In genomic region chr17:75983501-75984181, GRCh38 we compare ENCODE assay signal across 11 cellular contexts. TPM values are rescaled to one million over a fixed set of nuclear protein-coding genes. Genes with fewer than 3 reads are reported as not detected.
A peak's percentile ranks its signal among the peaks of the same experiment; 100 is the strongest.
DNase-seq lines count a peak whose midpoint lies in the region; ATAC-seq and TF ChIP-seq lines count a peak whose summit lies in the region.
"Had no signal": no experiment of that assay in that cellular context is flagged by ENCODE, and none has a peak within 500 bp of the region (broad histone marks: within the 10 kb centered on the region; RNA-seq: fewer than 3 reads in every experiment).

No MANE protein-coding gene starts in this region.

- H3K27me3 Mint-ChIP-seq in Caco-2 (ENCODE audit: insufficient read depth, unreplicated experiment) = no peaks in the 10 kb centered on the region

- peak in 1 of 2 donors; percentile 1 for ATAC-seq in lower lobe of right lung
- no peak for ATAC-seq in GM21515 (IDR thresholded peaks at IDR 0.05; ENCODE audit: unreplicated experiment)

- H3K4me3 ChIP-seq in Caco-2 (ENCODE audit: low read depth, low read length) (no peak overlapping the region), lower lobe of right lung (no peak overlapping the region), esophagus muscularis mucosa (no peak overlapping the region)
- H3K4me3 ChIP-seq: BLaER1, ovary had no signal

- H3K36me3 ChIP-seq in Caco-2 (ENCODE audit: control insufficient read depth, insufficient read depth, low read length) (no peaks in the 10 kb centered on the region), lower lobe of right lung (no peaks in the 10 kb centered on the region), esophagus muscularis mucosa (no peaks in the 10 kb centered on the region)
- H3K36me3 ChIP-seq: ovary had no signal

- peaks cover 37% of the 10 kb centered on the region for H3K4me1 Mint-ChIP-seq in Caco-2 (ENCODE audit: low read depth, unreplicated experiment)

- H3K9me3 Mint-ChIP-seq in Caco-2 (ENCODE audit: unreplicated experiment) = no peaks in the 10 kb centered on the region
- H3K9me3 Mint-ChIP-seq: T-helper 1 cell treated with Interleukin-12 subunit alpha and Interleukin-12 subunit beta and Interleukin-4 antibody, amounts not matched to agents 30 μg/mL and 1 μg/mL, for 36 hours had no signal

- no TSS peak for BruUV-seq in Caco-2 (replicated peaks; lab: Mats Ljungman, UMichigan)

- CTCF ChIA-PET in Caco-2 (lab: Charles Lee) = interaction anchor here (1.0 to 1.3 kb wide), 2 partner anchors 14 to 17 kb away, joined by 3 to 4 read pairs; partner anchors contain the start of gene CDK3

- DNase-seq in Caco-2 (no peak), MV-4-11 (lab: John Stamatoyannopoulos, UW) (peak; percentile 27), caudate nucleus (lab: John Stamatoyannopoulos, UW) (no peak), lower lobe of right lung (peak; percentile 64), GM13976 (ENCODE audit: low spot score) (no peak), GM19240 (ENCODE audit: insufficient read length, low spot score) (no peak), esophagus muscularis mucosa (ENCODE audit: extremely low spot score) (no peak)

- TF ChIP-seq POLR2A in esophagus muscularis mucosa (IDR thresholded peaks at IDR 0.05; ENCODE audit: low read depth) = no peak

- H3K27me3 ChIP-seq in Caco-2 (replicated peaks; ENCODE audit: control insufficient read depth, insufficient read depth, low read length) (no peaks in the 10 kb centered on the region), lower lobe of right lung (ENCODE audit: low read depth) (no peaks in the 10 kb centered on the region), esophagus muscularis mucosa (no peaks in the 10 kb centered on the region)
- H3K27me3 ChIP-seq: BLaER1, ovary had no signal

- POLR2A ChIA-PET in Caco-2 (lab: Charles Lee) = no interaction called here

- in situ Hi-C loops in GM13976 (cut with MboI; ENCODE audit: low sequenced_read_pairs, unreplicated experiment) = no loop called here

- H3K27ac Mint-ChIP-seq in Caco-2 (ENCODE audit: unreplicated experiment) = peak overlapping the region; percentile 82
- H3K27ac Mint-ChIP-seq: T-helper 1 cell treated with Interleukin-12 subunit alpha and Interleukin-12 subunit beta and Interleukin-4 antibody, amounts not matched to agents 30 μg/mL and 1 μg/mL, for 36 hours had no signal

- no peaks in the 10 kb centered on the region for H3K9me3 ChIP-seq in Caco-2
- H3K9me3 ChIP-seq in lower lobe of right lung = no peaks in the 10 kb centered on the region
- H3K9me3 ChIP-seq in esophagus muscularis mucosa = no peaks in the 10 kb centered on the region
- H3K9me3 ChIP-seq: BLaER1, ovary had no signal

- WGBS in esophagus muscularis mucosa = 66% methylated on average over 6 of the region's 6 CpGs

- no peak for TF ChIP-seq EP300 in esophagus muscularis mucosa (IDR thresholded peaks at IDR 0.05)

- peaks cover 23% of the 10 kb centered on the region for H3K36me3 Mint-ChIP-seq in Caco-2 (ENCODE audit: insufficient read depth, unreplicated experiment)

- H3K4me1 ChIP-seq in Caco-2 (peaks cover 44% of the 10 kb centered on the region), lower lobe of right lung (peaks cover 43% of the 10 kb centered on the region), esophagus muscularis mucosa (peaks cover 8 to 21% (median 13%) of the 10 kb centered on the region in 4 donors)

- H3K4me3 Mint-ChIP-seq in Caco-2 (ENCODE audit: unreplicated experiment) = no peak overlapping the region
- H3K4me3 Mint-ChIP-seq: T-helper 1 cell treated with Interleukin-12 subunit alpha and Interleukin-12 subunit beta and Interleukin-4 antibody, amounts not matched to agents 30 μg/mL and 1 μg/mL, for 36 hours had no signal

- TF ChIP-seq CTCF in Caco-2 (IDR thresholded peaks at IDR 0.05; ENCODE audit: insufficient read depth in 1 of 2, low read depth in 1 of 2, low read length in 1 of 2, severe bottlenecking in 1 of 2, unreplicated experiment in 1 of 2) = no peak
- TF ChIP-seq CTCF in lower lobe of right lung (IDR thresholded peaks at IDR 0.05) = no peak
- TF ChIP-seq CTCF in GM13976 (IDR thresholded peaks at IDR 0.05; ENCODE audit: borderline replicate concordance, control extremely low read depth, extremely low read depth, insufficient read depth, missing control alignments) = no peak
- TF ChIP-seq CTCF in esophagus muscularis mucosa (IDR thresholded peaks at IDR 0.05) = no peak

- intact Hi-C loops in Caco-2 (cut with micrococcal nuclease; ENCODE audit: unreplicated experiment) (no loop called here), lower lobe of right lung (cut with DNase I) (no loop called here), esophagus muscularis mucosa (cut with DNase I) (loop anchor here (5.0 kb wide), 1 partner anchor 41 kb away; the partner anchor contains the start of gene FBF1)

- H3K27ac ChIP-seq in caudate nucleus (ENCODE audit: low read depth, low read length) = peak overlapping the region; percentile 1
- H3K27ac ChIP-seq in lower lobe of right lung = peak overlapping the region; percentile 64
- H3K27ac ChIP-seq in esophagus muscularis mucosa (replicated peaks in 1 of 4) = peak overlapping the region in 1 of 4 donors; percentile 42
- H3K27ac ChIP-seq: BLaER1, ovary had no signal

RNA-seq across cellular contexts. Expression of gene TEN1, which starts 4.6 kb away (rescaled TPM):
- total RNA-seq in Caco-2 (2022) = 19.1 and 20.3 TPM in 2 replicates
- total RNA-seq in lower lobe of right lung = 14.6 TPM
- total RNA-seq in esophagus muscularis mucosa = 10 to 100 TPM in 3 of 4 donors, 1 to 10 TPM in 1; 4.6 to 11.3 (median 10.7) TPM

RNA-seq across cellular contexts. Expression of gene ACOX1, which starts 4.7 kb away (rescaled TPM):
- 43.7 and 48.3 TPM in 2 replicates for total RNA-seq in Caco-2 (2022)
- 67.1 TPM for total RNA-seq in lower lobe of right lung
- total RNA-seq in esophagus muscularis mucosa = 10 to 100 TPM; 45.3 to 57.4 (median 48.9) TPM

RNA-seq across cellular contexts. Expression of gene CDK3, which starts 17.0 kb away (rescaled TPM):
- total RNA-seq in Caco-2 (2022) = 5.2 and 6.8 TPM in 2 replicates
- total RNA-seq in lower lobe of right lung = 8.4 TPM
- total RNA-seq in esophagus muscularis mucosa = 1 to 10 TPM in 2 of 4 donors, under 1 TPM in 1, not detected in 1; 0.65 to 2.2 (median 1.2) TPM

RNA-seq across cellular contexts. Expression of gene FBF1, which starts 42.8 kb away (rescaled TPM):
- total RNA-seq in Caco-2 (2022) (13.9 and 14.1 TPM in 2 replicates), lower lobe of right lung (13.1 TPM), esophagus muscularis mucosa (10 to 100 TPM in 2 of 4 donors, 1 to 10 TPM in 2; 7.8 to 15.0 (median 10.4) TPM)

RNA-seq across cellular contexts. Expression of gene EVPL, which starts 43.5 kb away (rescaled TPM):
- total RNA-seq in Caco-2 (2022) = 0.16 and 0.46 TPM in 2 replicates
- 36.8 TPM for total RNA-seq in lower lobe of right lung
- total RNA-seq in esophagus muscularis mucosa = 1 to 10 TPM in 2 of 4 donors, under 1 TPM in 2; 0.19 to 2.1 (median 1.1) TPM

Comparison
In these comparisons a context has a peak if more than half of its experiments do, and no peak if none do; other contexts are left out.
1. DNase-seq: peak in MV-4-11 (single experiment) and lower lobe of right lung (single experiment); none in Caco-2 (0 of 2), caudate nucleus (0 of 61), GM13976 (single experiment), GM19240 (single experiment) and esophagus muscularis mucosa (single experiment).